ENCODE assay signal across 8 cellular contexts in genomic region chr1:54407201-54407956, GRCh38. TPM values are rescaled to one million over a fixed set of nuclear protein-coding genes. Genes with fewer than 3 reads are reported as not detected.
DNase-seq lines count a peak whose midpoint lies in the region; FAIRE-seq and TF ChIP-seq lines count a peak whose summit lies in the region.

No MANE protein-coding gene starts in this region.

- no peak for TF ChIP-seq CTCF in AG10803 (conservative IDR thresholded peaks at IDR 0.05; ENCODE audit: low read length)
- no peak for TF ChIP-seq CTCF in OCI-LY7 (conservative IDR thresholded peaks at IDR 0.05; ENCODE audit: low read length)

- H3K9me3 ChIP-seq in OCI-LY7 (ENCODE audit: low read length) (no peaks in the 10 kb centered on the region), mesodermal cell (ENCODE audit: control insufficient read depth, low read length) (no peaks in the 10 kb centered on the region)

- no peaks in the 10 kb centered on the region; the same call in 1 of the 2 replicates for H4K20me1 ChIP-seq in OCI-LY7 (ENCODE audit: insufficient read depth, low read length)

- peak overlapping the region; percentile 90 for H3K4me2 ChIP-seq in OCI-LY7 (ENCODE audit: low read length)

- POLR2A ChIA-PET in OCI-LY7 (lab: Charles Lee) = interaction anchor here (0.5 to 2.3 kb wide), 9 partner anchors 19 to 80 kb away, joined by 3 to 32 read pairs (median 4); no protein-coding TSS in a partner anchor

- intact Hi-C loops in OCI-LY7 (cut with micrococcal nuclease; ENCODE audit: unreplicated experiment) = loop anchor here (1.0 to 5.0 kb wide), 6 partner anchors 31 to 205 kb away; partner anchors contain the start of genes CYB5RL and MRPL37

- FAIRE-seq in GM19239 (lab: Jason Lieb, UNC) = peak; percentile 84

- H3K4me1 ChIP-seq in OCI-LY7 (ENCODE audit: insufficient read depth, low read length, poor library complexity, severe bottlenecking) (peaks cover 51% of the 10 kb centered on the region), mesodermal cell (ENCODE audit: control insufficient read depth, insufficient read depth, low read length, poor library complexity, severe bottlenecking) (peaks cover 36% of the 10 kb centered on the region)

- H3K4me3 ChIP-seq in AG10803 (ENCODE audit: low read length) (peak overlapping the region; percentile 72), OCI-LY7 (ENCODE audit: low read depth, low read length, poor library complexity, severe bottlenecking) (peak overlapping the region; percentile 91), mesodermal cell (ENCODE audit: extremely low read depth, insufficient read depth, low read length, poor library complexity, severe bottlenecking) (peak overlapping the region; percentile 65)
- H3K4me3 ChIP-seq in Jurkat, Clone E6-1 (ENCODE audit: low read length) = peak overlapping the region; percentile 77

- H3K79me2 ChIP-seq in OCI-LY7 (ENCODE audit: insufficient read depth, low read depth, low read length) = peaks cover 12% of the 10 kb centered on the region; the same call in 1 of the 2 replicates

- no TSS peak for BruUV-seq in OCI-LY7 (replicated peaks; lab: Mats Ljungman, UMichigan)

- 0 to 1% methylated on average over 12 to 16 of the region's 24 CpGs for WGBS in mesodermal cell (ENCODE audit: insufficient coverage in 2 of 2), 2 experiments

- DNase-seq in AG10803 (ENCODE audit: low read depth) = peak; percentile 95
- DNase-seq in GM19239 (ENCODE audit: insufficient read length, low spot score) = peak; percentile 73
- DNase-seq in Jurkat, Clone E6-1 (ENCODE audit: low read depth, low spot score) = peak; percentile 97
- DNase-seq in OCI-LY7 (ENCODE audit: low spot score) = peak; percentile 97
- DNase-seq in activated T-cell treated with anti-CD3 and anti-CD28 coated beads for 4 hours = peak; percentile 42
- DNase-seq in epithelial cell of prostate (ENCODE audit: low read depth, low spot score) = peak; percentile 80
- DNase-seq in stimulated activated CD8-positive, alpha-beta memory T cell treated with anti-CD3 and anti-CD28 coated beads, Interleukin-7, amount 100 ng/mL, for 4 hours (ENCODE audit: low read depth in 2 of 2) = peak; percentile 50 to 64

- no peaks in the 10 kb centered on the region for H3K9me2 ChIP-seq in OCI-LY7 (ENCODE audit: insufficient read depth, low read length)

- H3K36me3 ChIP-seq in OCI-LY7 (ENCODE audit: insufficient read depth, low read length) (peaks cover 13% of the 10 kb centered on the region), mesodermal cell (ENCODE audit: control insufficient read depth, insufficient read depth, low read length) (peaks cover 21% of the 10 kb centered on the region)

- CTCF ChIA-PET in OCI-LY7 (lab: Charles Lee; ENCODE audit: unreplicated experiment) = interaction anchor here (0.7 to 1.0 kb wide), 2 partner anchors 115 to 134 kb away, joined by 4 to 7 read pairs; no protein-coding TSS in a partner anchor

- H3K27ac ChIP-seq in OCI-LY7 (ENCODE audit: low read depth, low read length, poor library complexity, severe bottlenecking) (peak overlapping the region; percentile 87), epithelial cell of prostate (peak overlapping the region; percentile 70), mesodermal cell (ENCODE audit: low read depth, low read length, severe bottlenecking) (peak overlapping the region; percentile 90)

- peak overlapping the region; percentile 78; the same call in 1 of the 2 replicates for H2AFZ ChIP-seq in OCI-LY7 (ENCODE audit: low read length)

RNA-seq across cellular contexts. Expression of gene SSBP3, which starts 1.2 kb away (rescaled TPM):
- polyA plus RNA-seq in Jurkat, Clone E6-1 (2012; ENCODE audit: insufficient read depth, insufficient read length) = 118 TPM
- 11.2 and 16.5 TPM in 2 replicates for total RNA-seq in OCI-LY7 (2014; rRNA removed; shearing (Covaris generic))
- total RNA-seq in OCI-LY7 (2022) = 44.9 and 53.2 TPM in 2 replicates
- 141 TPM for polyA plus RNA-seq in mesodermal cell (2013, experiment 1 of 2)
- 120 TPM for polyA plus RNA-seq in mesodermal cell (2013, experiment 2 of 2)

Comparison
In these comparisons a context has a peak if more than half of its experiments do, and no peak if none do; other contexts are left out.
1. Peak in every context shown above with its lines: DNase-seq, H3K4me3 ChIP-seq and H3K27ac ChIP-seq.
2. DNase-seq: peak in every context shown above with its lines; median percentile 97 in Jurkat, Clone E6-1; 97 in OCI-LY7; 95 in AG10803; 80 in epithelial cell of prostate; 73 in GM19239; 57 in stimulated activated CD8-positive, alpha-beta memory T cell treated with anti-CD3 and anti-CD28 coated beads, Interleukin-7, amount 100 ng/mL, for 4 hours; 42 in activated T-cell treated with anti-CD3 and anti-CD28 coated beads for 4 hours.